ENCODE assay signal across 8 cellular contexts in the genomic region with DNA sequence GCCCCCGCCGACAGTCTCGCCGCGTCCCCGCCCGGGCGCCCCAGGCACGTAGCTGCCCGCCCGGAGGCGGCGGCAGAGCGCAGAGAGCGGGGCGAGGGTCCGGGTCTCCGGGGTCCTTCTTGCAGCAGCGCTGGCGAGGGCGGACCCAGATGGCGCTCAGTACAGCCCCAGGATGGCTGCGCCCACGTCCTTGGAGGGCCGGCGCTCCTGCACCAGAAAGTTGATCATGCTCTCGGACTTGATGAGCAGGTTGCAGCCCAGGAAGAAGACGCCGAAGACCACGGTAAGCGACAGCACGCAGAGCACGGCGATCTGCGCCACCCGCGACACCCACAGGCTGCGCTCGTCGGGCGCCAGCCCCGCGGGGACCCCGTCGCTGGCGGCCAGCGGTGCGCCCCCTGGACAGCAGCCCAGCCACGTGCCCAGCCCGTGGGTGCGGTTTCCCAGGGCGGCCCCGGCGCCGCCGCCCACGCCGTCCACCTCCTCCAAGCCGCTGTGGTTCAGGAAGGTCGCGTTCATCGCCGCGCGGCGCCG. TPM values are rescaled to one million over a fixed set of nuclear protein-coding genes. Genes with fewer than 3 reads are reported as not detected.
DNase-seq lines count a peak whose midpoint lies in the region; ATAC-seq lines count a peak whose summit lies in the region.

No MANE protein-coding gene starts in this region.

- H3K27me3 ChIP-seq in iPS-20b (ENCODE audit: insufficient read depth, low read length), result peaks cover 46% of the 10 kb centered on the region

- peak; percentile 21 for ATAC-seq in stimulated activated naive CD8-positive, alpha-beta T cell treated with anti-CD3 and anti-CD28 coated beads, Interleukin-15, Interleukin-2, amounts not matched to agents 100 U/mL and 50 U/mL, for 24 hours

- H3K27ac ChIP-seq in iPS-20b (ENCODE audit: low read length), result no peak overlapping the region

- H3K27me3 Mint-ChIP-seq in activated naive CD8-positive, alpha-beta T cell treated with anti-CD3 and anti-CD28 coated beads for 36 hours, result peaks cover 43% of the 10 kb centered on the region

- H3K9me3 ChIP-seq in iPS-20b (ENCODE audit: insufficient read depth, low read depth, low read length), result no peaks in the 10 kb centered on the region

- DNase-seq in activated effector memory CD4-positive, alpha-beta T cell treated with anti-CD3 and anti-CD28 coated beads, Interleukin-2, amount 50 U/mL, for 16 hours, result peak; percentile 63
- no peak for DNase-seq in activated effector memory CD4-positive, alpha-beta T cell treated with Interleukin-2 at 50 U/mL for 16 hours
- peak; percentile 22 for DNase-seq in activated naive CD8-positive, alpha-beta T cell treated with anti-CD3 and anti-CD28 coated beads for 36 hours
- peak; percentile 23 for DNase-seq in stimulated activated naive CD8-positive, alpha-beta T cell treated with anti-CD3 and anti-CD28 coated beads, Interleukin-15, Interleukin-2, amounts not matched to agents 100 U/mL and 50 U/mL, for 24 hours
- DNase-seq in NCI-H2196 treated with DMSO at 0.1 percent for 48 hours (lab: John Stamatoyannopoulos, UW; ENCODE audit: unreplicated experiment) (no peak), T-helper 9 cell (no peak)
- no peak for DNase-seq in stimulated activated CD4-positive, alpha-beta T cell treated with anti-CD3 and anti-CD28 coated beads, Interleukin-2, amount 100 ng/mL, for 48 hours

- peak overlapping the region; percentile 59 for H3K4me3 ChIP-seq in iPS-20b (ENCODE audit: low read length)

- peaks cover 4% of the 10 kb centered on the region for H3K36me3 Mint-ChIP-seq in activated naive CD8-positive, alpha-beta T cell treated with anti-CD3 and anti-CD28 coated beads for 36 hours

- H3K36me3 ChIP-seq in iPS-20b (ENCODE audit: insufficient read depth, low read depth, low read length), result no peaks in the 10 kb centered on the region

- peak overlapping the region; percentile 17; the same call in 1 of the 2 replicates for H3K9ac ChIP-seq in iPS-20b (ENCODE audit: low read depth, low read length)

- peak overlapping the region; percentile 77 for H3K4me3 Mint-ChIP-seq in activated naive CD8-positive, alpha-beta T cell treated with anti-CD3 and anti-CD28 coated beads for 36 hours

- H3K27ac Mint-ChIP-seq in activated naive CD8-positive, alpha-beta T cell treated with anti-CD3 and anti-CD28 coated beads for 36 hours, result no peak overlapping the region

- H3K4me1 ChIP-seq in iPS-20b (ENCODE audit: insufficient read depth, low read length), result peaks cover 21% of the 10 kb centered on the region; the same call in 1 of the 2 replicates

- H3K9me3 Mint-ChIP-seq in activated naive CD8-positive, alpha-beta T cell treated with anti-CD3 and anti-CD28 coated beads for 36 hours, result no peaks in the 10 kb centered on the region

- peaks cover 5% of the 10 kb centered on the region for H3K4me1 Mint-ChIP-seq in activated naive CD8-positive, alpha-beta T cell treated with anti-CD3 and anti-CD28 coated beads for 36 hours

RNA-seq across cellular contexts. Expression of gene RPRML, which starts 0.5 kb away (rescaled TPM):
- total RNA-seq in activated naive CD8-positive, alpha-beta T cell treated with anti-CD3 and anti-CD28 coated beads for 36 hours, result not detected

RNA-seq across cellular contexts. Expression of gene GOSR2, which starts 55.6 kb away (rescaled TPM):
- 10 to 100 TPM; 46.2 to 49.5 TPM for total RNA-seq in activated naive CD8-positive, alpha-beta T cell treated with anti-CD3 and anti-CD28 coated beads for 36 hours

Comparison
In these comparisons a context has a peak if more than half of its experiments do, and no peak if none do; other contexts are left out.
1. DNase-seq: peak in activated effector memory CD4-positive, alpha-beta T cell treated with anti-CD3 and anti-CD28 coated beads, Interleukin-2, amount 50 U/mL, for 16 hours (single experiment), activated naive CD8-positive, alpha-beta T cell treated with anti-CD3 and anti-CD28 coated beads for 36 hours (single experiment) and stimulated activated naive CD8-positive, alpha-beta T cell treated with anti-CD3 and anti-CD28 coated beads, Interleukin-15, Interleukin-2, amounts not matched to agents 100 U/mL and 50 U/mL, for 24 hours (single experiment); none in activated effector memory CD4-positive, alpha-beta T cell treated with Interleukin-2 at 50 U/mL for 16 hours (single experiment), NCI-H2196 treated with DMSO at 0.1 percent for 48 hours (single experiment), T-helper 9 cell (single experiment) and stimulated activated CD4-positive, alpha-beta T cell treated with anti-CD3 and anti-CD28 coated beads, Interleukin-2, amount 100 ng/mL, for 48 hours (0 of 2).